Comparison of ENCODE assay signal across 16 cellular contexts in the genomic region with DNA sequence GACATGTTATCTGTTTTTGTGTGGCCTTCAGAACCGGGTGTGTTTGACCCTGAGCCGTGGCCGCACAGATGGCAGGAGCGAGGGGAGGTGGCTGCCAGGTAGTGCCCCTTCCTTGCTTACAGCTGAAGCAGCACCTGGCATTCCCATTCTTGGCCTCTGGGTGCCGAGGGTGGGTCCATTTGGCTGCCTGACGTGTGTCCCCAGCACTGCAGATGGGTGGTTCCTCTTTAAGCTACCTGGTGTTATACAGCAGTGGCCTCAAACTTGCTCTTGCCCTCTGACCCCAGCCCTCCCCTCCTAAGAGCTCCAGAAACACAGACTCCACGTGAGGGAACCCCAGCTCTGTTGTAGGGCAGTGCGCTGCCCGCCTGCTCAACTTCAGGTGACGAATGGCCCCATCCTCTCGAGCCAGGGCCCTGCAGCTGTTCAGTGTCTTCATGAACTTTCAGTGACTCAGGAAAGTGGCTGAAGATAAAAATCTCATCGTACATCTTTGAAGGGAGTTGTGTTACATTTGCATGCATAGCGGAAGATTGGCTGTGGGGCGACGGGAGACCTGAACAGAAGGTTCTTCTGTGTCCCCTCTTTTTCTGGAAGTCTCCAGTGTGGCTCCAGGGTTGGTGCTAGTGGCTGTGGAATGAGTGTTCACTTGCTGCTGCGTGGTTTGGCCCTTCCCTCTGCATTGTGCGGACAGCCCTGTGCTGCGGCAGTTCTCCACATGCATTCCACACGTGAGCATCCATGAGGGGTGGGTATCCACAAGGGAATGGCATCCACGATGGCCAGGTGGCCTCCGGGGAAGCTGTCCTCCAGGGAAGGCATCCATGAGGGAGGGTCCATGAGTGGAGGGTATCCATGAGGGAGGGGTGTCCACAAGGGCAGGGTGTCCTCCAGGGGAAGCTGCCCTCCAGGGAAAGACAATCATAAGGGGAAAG.
A peak's percentile ranks its signal among the peaks of the same experiment; 100 is the strongest.
DNase-seq lines count a peak whose midpoint lies in the region; ATAC-seq and TF ChIP-seq lines count a peak whose summit lies in the region.
"Had no signal": no experiment of that assay in that cellular context is flagged by ENCODE, and none has a peak within 500 bp of the region (broad histone marks: within the 10 kb centered on the region; RNA-seq: fewer than 3 reads in every experiment).

No MANE protein-coding gene starts in this region.

- ATAC-seq in mucosa of descending colon (no peak), GM19452 (IDR thresholded peaks at IDR 0.05; ENCODE audit: unreplicated experiment) (no peak)
- no peak for ATAC-seq in activated CD8-positive, alpha-beta T cell treated with anti-CD3 and anti-CD28 coated beads for 36 hours
- ATAC-seq: activated T-helper 17 cell treated with anti-CD3 and anti-CD28 coated beads, Interleukin-2, amount 50 U/mL, for 72 hours; GM12878 had no signal

- no peaks in the 10 kb centered on the region for H3K9me3 Mint-ChIP-seq in activated CD8-positive, alpha-beta T cell treated with anti-CD3 and anti-CD28 coated beads for 36 hours
- H3K9me3 Mint-ChIP-seq: activated T-helper 17 cell treated with anti-CD3 and anti-CD28 coated beads, Interleukin-2, amount 50 U/mL, for 72 hours; GM23338; natural killer cell treated with Interleukin-12 subunit alpha and Interleukin-12 subunit beta and Interleukin-15 and Interleukin-18, amount 100 ng/mL, for 72 hours; T-cell had no signal

- no peak overlapping the region for H3K4me3 Mint-ChIP-seq in activated CD8-positive, alpha-beta T cell treated with anti-CD3 and anti-CD28 coated beads for 36 hours
- H3K4me3 Mint-ChIP-seq: activated T-helper 17 cell treated with anti-CD3 and anti-CD28 coated beads, Interleukin-2, amount 50 U/mL, for 72 hours; GM23338; natural killer cell treated with Interleukin-12 subunit alpha and Interleukin-12 subunit beta and Interleukin-15 and Interleukin-18, amount 100 ng/mL, for 72 hours; T-cell had no signal

- H3K36me3 ChIP-seq in esophagus (ENCODE audit: control insufficient read depth in 2 of 2, insufficient read depth in 2 of 2, low read length in 1 of 2): no peaks in the 10 kb centered on the region
- H3K36me3 ChIP-seq in mucosa of descending colon (ENCODE audit: low read depth): no peaks in the 10 kb centered on the region
- no peaks in the 10 kb centered on the region for H3K36me3 ChIP-seq in stomach smooth muscle (ENCODE audit: control insufficient read depth in 2 of 2, insufficient read depth in 2 of 2, low read length in 2 of 2)
- no peaks in the 10 kb centered on the region for H3K36me3 ChIP-seq in brain microvascular endothelial cell (replicated peaks)

- H3K9me3 ChIP-seq in esophagus (ENCODE audit: control insufficient read depth in 2 of 2, insufficient read depth in 1 of 2, low read depth in 1 of 2, low read length in 1 of 2) (no peaks in the 10 kb centered on the region), mucosa of descending colon (no peaks in the 10 kb centered on the region), stomach smooth muscle (ENCODE audit: control insufficient read depth in 2 of 2, low read length in 2 of 2) (no peaks in the 10 kb centered on the region)

- H3K4me3 ChIP-seq in esophagus (ENCODE audit: low read depth in 1 of 2, low read length in 2 of 2) (no peak overlapping the region), mucosa of descending colon (no peak overlapping the region), stomach smooth muscle (ENCODE audit: low read length in 2 of 2) (peak overlapping the region; percentile 29 to 31), brain microvascular endothelial cell (ENCODE audit: low read depth, low read length) (no peak overlapping the region)
- H3K4me3 ChIP-seq: GM12878, GM23338 had no signal

- DNase-seq in KG1 (lab: John Stamatoyannopoulos, UW) (peak; percentile 30), mucosa of descending colon (peak in 2 of 3 donors; percentile 18 to 40), brain microvascular endothelial cell (no peak), midbrain (lab: John Stamatoyannopoulos, UW) (no peak)
- no peak for DNase-seq in activated CD8-positive, alpha-beta T cell treated with anti-CD3 and anti-CD28 coated beads for 36 hours
- DNase-seq: activated CD4-positive, alpha-beta T cell treated with anti-CD3 and anti-CD28 coated beads for 48 hours; cerebellar nuclear complex; DND-41; T-cell had no signal

- peak overlapping the region; percentile 41 to 90 for H3K27ac ChIP-seq in esophagus (ENCODE audit: low read depth in 2 of 2, low read length in 1 of 2)
- H3K27ac ChIP-seq in stomach smooth muscle (ENCODE audit: low read length): peak overlapping the region; percentile 98
- no peak overlapping the region for H3K27ac ChIP-seq in brain microvascular endothelial cell

- 75 to 86% methylated on average over 21 of the region's 21 CpGs for WGBS in esophagus, 2 donors

- peaks cover 30% of the 10 kb centered on the region for H3K4me1 Mint-ChIP-seq in activated CD8-positive, alpha-beta T cell treated with anti-CD3 and anti-CD28 coated beads for 36 hours (ENCODE audit: low read depth)

- peak overlapping the region in 1 of 2 donors; percentile 11 for H3K9ac ChIP-seq in stomach smooth muscle (ENCODE audit: low read length in 2 of 2)

- no peaks in the 10 kb centered on the region for H3K36me3 Mint-ChIP-seq in activated CD8-positive, alpha-beta T cell treated with anti-CD3 and anti-CD28 coated beads for 36 hours (ENCODE audit: low read depth)
- H3K36me3 Mint-ChIP-seq: natural killer cell treated with Interleukin-12 subunit alpha and Interleukin-12 subunit beta and Interleukin-15 and Interleukin-18, amount 100 ng/mL, for 72 hours; T-cell had no signal

- H3K27me3 ChIP-seq in esophagus (ENCODE audit: control insufficient read depth in 1 of 2, insufficient read depth in 2 of 2, low read length in 2 of 2) (no peaks in the 10 kb centered on the region), stomach smooth muscle (ENCODE audit: control insufficient read depth in 1 of 2, insufficient read depth in 2 of 2, low read length in 2 of 2) (no peaks in the 10 kb centered on the region), brain microvascular endothelial cell (replicated peaks) (no peaks in the 10 kb centered on the region)

- no peak overlapping the region for H3K27ac Mint-ChIP-seq in activated CD8-positive, alpha-beta T cell treated with anti-CD3 and anti-CD28 coated beads for 36 hours
- H3K27ac Mint-ChIP-seq: activated T-helper 17 cell treated with anti-CD3 and anti-CD28 coated beads, Interleukin-2, amount 50 U/mL, for 72 hours; GM23338; natural killer cell treated with Interleukin-12 subunit alpha and Interleukin-12 subunit beta and Interleukin-15 and Interleukin-18, amount 100 ng/mL, for 72 hours had no signal

- H3K27me3 Mint-ChIP-seq in activated CD8-positive, alpha-beta T cell treated with anti-CD3 and anti-CD28 coated beads for 36 hours: no peaks in the 10 kb centered on the region
- H3K27me3 Mint-ChIP-seq: activated T-helper 17 cell treated with anti-CD3 and anti-CD28 coated beads, Interleukin-2, amount 50 U/mL, for 72 hours; T-cell had no signal

- peaks cover 18 to 21% of the 10 kb centered on the region in 2 donors for H3K4me1 ChIP-seq in esophagus (ENCODE audit: control insufficient read depth in 2 of 2, insufficient read depth in 2 of 2, low read length in 1 of 2)
- peaks cover 10% of the 10 kb centered on the region for H3K4me1 ChIP-seq in mucosa of descending colon (ENCODE audit: low read depth)
- H3K4me1 ChIP-seq in stomach smooth muscle (ENCODE audit: control insufficient read depth, insufficient read depth, low read length): peaks cover 96% of the 10 kb centered on the region

- intact Hi-C loops in mucosa of descending colon (cut with DNase I, micrococcal nuclease): no loop called here
- intact Hi-C loops in activated CD8-positive, alpha-beta T cell treated with anti-CD3 and anti-CD28 coated beads for 36 hours (cut with micrococcal nuclease): no loop called here

- CTCF ChIA-PET in activated CD8-positive, alpha-beta T cell treated with anti-CD3 and anti-CD28 coated beads for 36 hours (lab: Charles Lee): interaction anchor here (0.6 kb wide), 1 partner anchor 391 kb away, joined by 3 read pairs; no protein-coding TSS in a partner anchor

- in situ Hi-C loops in brain microvascular endothelial cell (cut with HindIII; ENCODE audit: low pct_ligation_motif_present, low sequenced_read_pairs): loop anchor here (10.0 kb wide), 1 partner anchor 164 kb away; no protein-coding TSS in a partner anchor

- no peak for TF ChIP-seq CTCF in mucosa of descending colon (IDR thresholded peaks at IDR 0.05)
- no peak for TF ChIP-seq CTCF in brain microvascular endothelial cell (IDR thresholded peaks at IDR 0.05; ENCODE audit: low read depth, low read length, missing control alignments)
- TF ChIP-seq CTCF in activated CD8-positive, alpha-beta T cell treated with anti-CD3 and anti-CD28 coated beads for 36 hours (IDR thresholded peaks at IDR 0.05): no peak

- POLR2A ChIA-PET in activated CD8-positive, alpha-beta T cell treated with anti-CD3 and anti-CD28 coated beads for 36 hours (lab: Charles Lee): no interaction called here

Comparison
In these comparisons a context has a peak if more than half of its experiments do, and no peak if none do; other contexts are left out.
1. DNase-seq: peak in KG1 (single experiment) and mucosa of descending colon (2 of 3); none in brain microvascular endothelial cell (single experiment), midbrain (single experiment) and activated CD8-positive, alpha-beta T cell treated with anti-CD3 and anti-CD28 coated beads for 36 hours (single experiment).
2. H3K4me3 ChIP-seq: peak in stomach smooth muscle (2 of 2); none in esophagus (0 of 2), mucosa of descending colon (single experiment) and brain microvascular endothelial cell (single experiment).